1 cellular context compared by ENCODE assay signal in genomic region chr11:75276696-75277095, GRCh38.
TF ChIP-seq lines count a peak whose summit lies in the region.

No MANE protein-coding gene starts in this region.

TF ChIP-seq in HepG2, 621 proteins besides CTCF, POLR2A, EP300 and RAD21 (continued from another document):
- TF ChIP-seq ZNF567 (CRISPR knock-in tag; IDR thresholded peaks at IDR 0.05; ENCODE audit: borderline replicate concordance) (no peak), ZNF124 (CRISPR knock-in tag; IDR thresholded peaks at IDR 0.05) (no peak), PLSCR1 (CRISPR knock-in tag; IDR thresholded peaks at IDR 0.05; ENCODE audit: borderline replicate concordance) (no peak), ZNF766 (CRISPR knock-in tag; IDR thresholded peaks at IDR 0.05; ENCODE audit: borderline replicate concordance) (no peak), ZNF7 (CRISPR knock-in tag; IDR thresholded peaks at IDR 0.05) (no peak), GFI1 (CRISPR knock-in tag; IDR thresholded peaks at IDR 0.05; ENCODE audit: borderline replicate concordance) (no peak), ZNF562 (CRISPR knock-in tag; IDR thresholded peaks at IDR 0.05; ENCODE audit: borderline replicate concordance) (no peak), NFYB (CRISPR knock-in tag; IDR thresholded peaks at IDR 0.05) (no peak), HMG20B (CRISPR knock-in tag; conservative IDR thresholded peaks at IDR 0.05) (no peak), SSRP1 (CRISPR knock-in tag; IDR thresholded peaks at IDR 0.05) (no peak)
TF ChIP-seq in HepG2: peak in this region for 0.
